ENCODE assay signal across 20 cellular contexts in genomic region chr3:167936010-167936409, GRCh38.
DNase-seq lines count a peak whose midpoint lies in the region; ATAC-seq and TF ChIP-seq lines count a peak whose summit lies in the region.
"Had no signal": no experiment of that assay in that cellular context is flagged by ENCODE, and none has a peak within 500 bp of the region (broad histone marks: within the 10 kb centered on the region; RNA-seq: fewer than 3 reads in every experiment).

No MANE protein-coding gene starts in this region.

- H3K9me3 ChIP-seq in left ventricle myocardium inferior (replicated peaks): peaks cover 3% of the 10 kb centered on the region
- no peaks in the 10 kb centered on the region for H3K9me3 ChIP-seq in endodermal cell (ENCODE audit: control insufficient read depth, low read length)
- H3K9me3 ChIP-seq: testis had no signal

- no peak overlapping the region for H3K27ac ChIP-seq in left ventricle myocardium inferior (replicated peaks)
- no peak overlapping the region for H3K27ac ChIP-seq in foreskin keratinocyte
- H3K27ac ChIP-seq in endodermal cell (ENCODE audit: low read depth, low read length): no peak overlapping the region
- H3K27ac ChIP-seq: epithelial cell of prostate, GM23248, neural progenitor cell, testis had no signal

- TF ChIP-seq CTCF in left ventricle myocardium inferior (IDR thresholded peaks at IDR 0.05; ENCODE audit: borderline replicate concordance) (no peak), foreskin keratinocyte (conservative IDR thresholded peaks at IDR 0.05) (no peak), endodermal cell (conservative IDR thresholded peaks at IDR 0.05) (no peak)

- intact Hi-C loops in Right ventricle myocardium superior (cut with DNase I) (no loop called here), left ventricle myocardium inferior (cut with micrococcal nuclease) (no loop called here)

- no peaks in the 10 kb centered on the region for H3K27me3 Mint-ChIP-seq in endodermal cell (ENCODE audit: insufficient read depth)
- H3K27me3 Mint-ChIP-seq: activated CD4-positive, alpha-beta T cell treated with anti-CD3 and anti-CD28 coated beads, Interleukin-2, amount 10 ng/mL, durations not matched to agents 24 days and 14 days had no signal

- DNase-seq in Right ventricle myocardium superior: peak; percentile 37
- no peak for DNase-seq in left ventricle myocardium inferior
- DNase-seq in NCI-H446 (lab: John Stamatoyannopoulos, UW): peak; percentile 94 to 98
- peak; percentile 0 for DNase-seq in globus pallidus (ENCODE audit: low spot score)
- DNase-seq in foreskin keratinocyte: no peak
- no peak for DNase-seq in NCI-H748 (lab: John Stamatoyannopoulos, UW; ENCODE audit: unreplicated experiment)
- DNase-seq in endodermal cell: no peak
- DNase-seq: activated CD4-positive, alpha-beta T cell treated with anti-CD3 and anti-CD28 coated beads, Interleukin-2, amount 10 ng/mL, durations not matched to agents 24 days and 14 days; activated naive CD4-positive, alpha-beta T cell; activated T-cell treated with anti-CD3 and anti-CD28 coated beads, Interleukin-2, amount 50 U/mL, for 48 hours; CD4-positive, alpha-beta memory T cell; GM23248; NCI-H1048; NCI-H1930; NCI-H345; stimulated activated naive CD4-positive, alpha-beta T cell treated with Interleukin-2 at 50 U/mL for 16 hours; testis had no signal

- H3K27ac Mint-ChIP-seq in endodermal cell: no peak overlapping the region
- H3K27ac Mint-ChIP-seq: activated CD4-positive, alpha-beta T cell treated with anti-CD3 and anti-CD28 coated beads, Interleukin-2, amount 10 ng/mL, durations not matched to agents 24 days and 14 days; CD4-positive, alpha-beta memory T cell; neural progenitor cell had no signal

- peaks cover 7% of the 10 kb centered on the region for H3K4me1 ChIP-seq in left ventricle myocardium inferior
- peaks cover 7% of the 10 kb centered on the region for H3K4me1 ChIP-seq in foreskin keratinocyte
- H3K4me1 ChIP-seq in endodermal cell (ENCODE audit: control insufficient read depth, insufficient read depth, low read length): no peaks in the 10 kb centered on the region
- H3K4me1 ChIP-seq: testis had no signal

- H3K36me3 Mint-ChIP-seq in endodermal cell (ENCODE audit: low read depth): no peaks in the 10 kb centered on the region
- H3K36me3 Mint-ChIP-seq: CD4-positive, alpha-beta memory T cell; neural progenitor cell had no signal

- no peaks in the 10 kb centered on the region for H3K4me1 Mint-ChIP-seq in endodermal cell
- H3K4me1 Mint-ChIP-seq: activated CD4-positive, alpha-beta T cell treated with anti-CD3 and anti-CD28 coated beads, Interleukin-2, amount 10 ng/mL, durations not matched to agents 24 days and 14 days; CD4-positive, alpha-beta memory T cell had no signal

- H3K9ac ChIP-seq in endodermal cell (ENCODE audit: extremely low read depth, low read length, poor library complexity, severe bottlenecking): no peak overlapping the region
- H3K9ac ChIP-seq: GM23248, neural progenitor cell had no signal

- ATAC-seq in Right ventricle myocardium superior (ENCODE audit: poor library complexity) (peak; percentile 85), foreskin keratinocyte (no peak), HG03432 (IDR thresholded peaks at IDR 0.05; ENCODE audit: unreplicated experiment) (no peak)

- H3K4me3 ChIP-seq in left ventricle myocardium inferior (no peak overlapping the region), endodermal cell (ENCODE audit: low read length) (no peak overlapping the region)
- H3K4me3 ChIP-seq: GM23248, neural progenitor cell, testis had no signal

- no peak overlapping the region for H3K4me3 Mint-ChIP-seq in endodermal cell
- H3K4me3 Mint-ChIP-seq: activated CD4-positive, alpha-beta T cell treated with anti-CD3 and anti-CD28 coated beads, Interleukin-2, amount 10 ng/mL, durations not matched to agents 24 days and 14 days; CD4-positive, alpha-beta memory T cell; neural progenitor cell had no signal

- no peaks in the 10 kb centered on the region for H3K27me3 ChIP-seq in left ventricle myocardium inferior (ENCODE audit: low read depth)
- no peaks in the 10 kb centered on the region for H3K27me3 ChIP-seq in foreskin keratinocyte
- no peaks in the 10 kb centered on the region for H3K27me3 ChIP-seq in endodermal cell (ENCODE audit: control insufficient read depth, insufficient read depth, low read length, poor library complexity, severe bottlenecking)
- H3K27me3 ChIP-seq: neural progenitor cell, testis had no signal

- no peaks in the 10 kb centered on the region for H3K9me3 Mint-ChIP-seq in endodermal cell
- H3K9me3 Mint-ChIP-seq: activated CD4-positive, alpha-beta T cell treated with anti-CD3 and anti-CD28 coated beads, Interleukin-2, amount 10 ng/mL, durations not matched to agents 24 days and 14 days had no signal

- no peaks in the 10 kb centered on the region for H3K36me3 ChIP-seq in left ventricle myocardium inferior
- H3K36me3 ChIP-seq in endodermal cell (ENCODE audit: control insufficient read depth, insufficient read depth, low read length): no peaks in the 10 kb centered on the region
- H3K36me3 ChIP-seq: neural progenitor cell had no signal

- 92 to 96% methylated on average over 6 of the region's 6 CpGs for WGBS in endodermal cell (ENCODE audit: insufficient coverage in 1 of 2, insufficient read length in 1 of 2), 2 experiments

Comparison
In these comparisons a context has a peak if more than half of its experiments do, and no peak if none do; other contexts are left out.
1. DNase-seq: peak in Right ventricle myocardium superior (single experiment), NCI-H446 (2 of 2) and globus pallidus (single experiment); none in left ventricle myocardium inferior (single experiment), foreskin keratinocyte (0 of 2), NCI-H748 (single experiment) and endodermal cell (single experiment).